In genomic region chr18:39958876-39959275, GRCh38 we compare ENCODE assay signal across 26 cellular contexts.
"Had no signal": no experiment of that assay in that cellular context is flagged by ENCODE, and none has a peak within 500 bp of the region (broad histone marks: within the 10 kb centered on the region; RNA-seq: fewer than 3 reads in every experiment).

No MANE protein-coding gene starts in this region.

- H3K36me3 ChIP-seq: left lung, neutrophil, right lobe of liver, transverse colon, WERI-Rb-1 had no signal

- DNase-seq: activated CD4-positive, alpha-beta memory T cell treated with anti-CD3 and anti-CD28 coated beads for 36 hours; activated CD4-positive, alpha-beta T cell treated with anti-CD3 and anti-CD28 coated beads, Interleukin-2, amount 10 ng/mL, durations not matched to agents 24 days and 14 days; activated CD4-positive, CD25-positive, alpha-beta regulatory T cell treated with anti-CD3 and anti-CD28 coated beads, Interleukin-2, amount 50 U/mL, for 72 hours; activated CD8-positive, alpha-beta memory T cell treated with anti-CD3 and anti-CD28 coated beads, Interleukin-2, amount 50 U/mL, for 4 hours; activated gamma-delta T cell; activated naive CD4-positive, alpha-beta T cell treated with anti-CD3 and anti-CD28 coated beads, Interleukin-2, amount 10 ng/mL, durations not matched to agents 7 days and 5 days; activated naive CD8-positive, alpha-beta T cell treated with anti-CD3 and anti-CD28 coated beads, Interleukin-2, amount 10 ng/mL, durations not matched to agents 7 days and 5 days; activated T-cell treated with anti-CD3 and anti-CD28 coated beads, Interleukin-2, amount 50 U/mL, for 1 hour; amygdala; dermis blood vessel endothelial cell; effector CD4-positive, alpha-beta T cell; head of caudate nucleus; hippocampal formation; immature natural killer cell; kidney glomerular epithelial cell; left lung; naive B cell; nephron progenitor cell; right lobe of liver; stimulated activated CD4-positive, alpha-beta T cell treated with anti-CD3 and anti-CD28 coated beads, Interleukin-2, amount 100 ng/mL, for 48 hours; stimulated activated naive CD4-positive, alpha-beta T cell treated with Interleukin-2 at 50 U/mL for 16 hours; T-helper 9 cell; transverse colon; WERI-Rb-1 had no signal

- H3K4me1 ChIP-seq: left lung, right lobe of liver, transverse colon had no signal

- H3K9me3 ChIP-seq: left lung, neutrophil, right lobe of liver, transverse colon had no signal

- H3K27me3 ChIP-seq: left lung, neutrophil, right lobe of liver, transverse colon had no signal

- H3K27ac ChIP-seq: left lung, neutrophil, right lobe of liver, transverse colon, WERI-Rb-1 had no signal

- ATAC-seq: left lung, right lobe of liver had no signal

- H3K4me3 ChIP-seq: left lung, lung, right lobe of liver, transverse colon had no signal
